1 cellular context compared by ENCODE assay signal in the genomic region with DNA sequence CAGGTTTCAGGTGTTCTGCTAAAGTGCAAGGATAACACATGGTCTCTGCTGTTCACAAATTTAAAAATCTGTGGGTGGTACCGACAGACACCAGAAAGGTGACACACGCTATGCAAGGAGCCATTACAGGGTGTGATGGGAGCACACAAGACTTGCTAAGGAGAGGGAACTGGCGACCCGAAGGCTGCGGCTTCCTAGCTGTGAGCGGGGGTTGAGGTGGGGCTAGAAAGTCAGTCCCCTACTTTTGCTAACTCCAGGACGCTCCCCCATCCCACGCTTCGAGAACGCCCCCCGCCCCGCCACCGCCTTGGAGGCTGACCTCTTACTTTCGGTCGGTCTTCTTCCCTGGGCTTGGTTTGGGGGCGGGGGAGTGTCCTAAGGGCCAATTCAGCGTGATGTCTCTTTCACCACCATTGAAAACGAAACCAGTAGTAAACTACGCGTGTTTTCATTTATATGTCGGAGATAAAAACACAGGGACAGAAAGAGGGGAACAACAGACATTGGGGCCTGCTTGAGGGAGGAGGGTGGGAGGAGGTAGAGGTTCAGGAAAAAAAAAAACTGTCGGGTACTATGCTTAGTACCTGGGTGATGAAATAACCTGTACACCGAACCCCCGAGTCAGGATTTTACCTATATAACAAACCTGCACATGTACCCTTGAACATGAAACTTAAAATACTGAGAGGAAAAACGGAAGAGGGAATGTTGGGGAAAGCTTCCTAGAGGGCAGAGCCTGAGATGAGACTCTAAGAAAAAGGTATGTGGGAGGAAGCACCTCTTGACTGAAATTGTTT.
TF ChIP-seq lines count a peak whose summit lies in the region.

No MANE protein-coding gene starts in this region.

TF ChIP-seq in IMR-90, 13 proteins besides CTCF, POLR2A, EP300 and RAD21:
- TF ChIP-seq MAFK (IDR thresholded peaks at IDR 0.05; ENCODE audit: low read depth, low read length) (no peak), CEBPB (IDR thresholded peaks at IDR 0.05; ENCODE audit: low read depth, low read length) (no peak), FOS (IDR thresholded peaks at IDR 0.05; ENCODE audit: low read depth, low read length) (no peak), SMC3 (IDR thresholded peaks at IDR 0.05; ENCODE audit: low read depth, low read length) (no peak), MAZ (IDR thresholded peaks at IDR 0.05; ENCODE audit: borderline replicate concordance, low read depth, low read length) (peak; percentile 26; the same call in 1 of the 2 replicates), CHD1 (IDR thresholded peaks at IDR 0.05; ENCODE audit: low read depth, low read length) (no peak), BHLHE40 (IDR thresholded peaks at IDR 0.05; ENCODE audit: low read depth, low read length) (no peak)
